Comparison of ENCODE assay signal across 11 cellular contexts in genomic region chr1:115411388-115412063, GRCh38.
DNase-seq lines count a peak whose midpoint lies in the region; ATAC-seq, FAIRE-seq and TF ChIP-seq lines count a peak whose summit lies in the region.
"Had no signal": no experiment of that assay in that cellular context is flagged by ENCODE, and none has a peak within 500 bp of the region (broad histone marks: within the 10 kb centered on the region; RNA-seq: fewer than 3 reads in every experiment).

No MANE protein-coding gene starts in this region.

- POLR2A ChIA-PET in IMR-90 (lab: Charles Lee; ENCODE audit: unreplicated experiment) (no interaction called here), K562 (lab: Yijun Ruan, JAX) (no interaction called here)

- H3K36me3 ChIP-seq in IMR-90 (ENCODE audit: control insufficient read depth, insufficient read depth, low read length) (no peaks in the 10 kb centered on the region), K562 (ENCODE audit: control insufficient read depth, insufficient read depth, low read length) (no peaks in the 10 kb centered on the region), keratinocyte (ENCODE audit: control insufficient read depth in 2 of 2, extremely low read depth in 1 of 2, insufficient read depth in 2 of 2, low read length in 2 of 2) (no peaks in the 10 kb centered on the region)

- H2AK9ac ChIP-seq in IMR-90 (replicated peaks; ENCODE audit: low read depth, low read length, poor library complexity) = no peak overlapping the region

- in situ Hi-C loops in IMR-90 (cut with MboI; ENCODE audit: low sequenced_read_pairs) = no loop called here
- in situ Hi-C loops in K562 (cut with MboI) = no loop called here

- H3K9me3 ChIP-seq in IMR-90 (ENCODE audit: control insufficient read depth, insufficient read depth, low read length) (peaks cover 1% of the 10 kb centered on the region; the same call in 1 of the 2 replicates), K562 (replicated peaks; ENCODE audit: control insufficient read depth, insufficient read depth, low read depth, low read length) (no peaks in the 10 kb centered on the region), keratinocyte (ENCODE audit: control insufficient read depth, low read depth, low read length) (no peaks in the 10 kb centered on the region), H9 (ENCODE audit: control insufficient read depth, low read depth, low read length) (no peaks in the 10 kb centered on the region)

- peaks cover 0 to 1% (median 0%) of the 10 kb centered on the region in 3 experiments; a peak in 1 of 7 replicates for H3K36me3 Mint-ChIP-seq in H9 (ENCODE audit: insufficient read depth in 1 of 3, low read depth in 3 of 3)
- no peaks in the 10 kb centered on the region for H3K36me3 Mint-ChIP-seq in T-helper 2 cell treated with Interferon-gamma antibody and Interleukin-4, amounts not matched to agents 5 μg/mL and 100 μg/mL, for 36 hours (ENCODE audit: low read depth)

- H3K9me3 Mint-ChIP-seq in H9 = peaks cover 0 to 5% of the 10 kb centered on the region in 2 experiments; a peak in 4 of 5 replicates
- H3K9me3 Mint-ChIP-seq in T-helper 2 cell treated with Interferon-gamma antibody and Interleukin-4, amounts not matched to agents 5 μg/mL and 100 μg/mL, for 36 hours = peaks cover 5% of the 10 kb centered on the region

- peaks cover 6% of the 10 kb centered on the region in 2 experiments for H3K4me1 Mint-ChIP-seq in H9
- H3K4me1 Mint-ChIP-seq in T-helper 2 cell treated with Interferon-gamma antibody and Interleukin-4, amounts not matched to agents 5 μg/mL and 100 μg/mL, for 36 hours (ENCODE audit: low read depth) = no peaks in the 10 kb centered on the region
- H3K4me1 Mint-ChIP-seq: central memory CD8-positive, alpha-beta T cell had no signal

- H3K27ac ChIP-seq in IMR-90 (ENCODE audit: insufficient read depth, low read length) = no peak overlapping the region
- no peak overlapping the region for H3K27ac ChIP-seq in K562 (ENCODE audit: extremely low read depth, low read depth, low read length)
- no peak overlapping the region for H3K27ac ChIP-seq in keratinocyte (ENCODE audit: control insufficient read depth, insufficient read depth, low read length)
- H3K27ac ChIP-seq in H9 (ENCODE audit: insufficient read length, low read depth, low read length) = no peak overlapping the region
- H3K27ac ChIP-seq: HL-60 had no signal

- H3K18ac ChIP-seq in IMR-90 (ENCODE audit: low read depth, low read length) (no peak overlapping the region), H9 (ENCODE audit: insufficient read length, low read depth, low read length) (no peak overlapping the region)

- H3K27ac Mint-ChIP-seq in H9 = no peak overlapping the region
- H3K27ac Mint-ChIP-seq in T-helper 2 cell treated with Interferon-gamma antibody and Interleukin-4, amounts not matched to agents 5 μg/mL and 100 μg/mL, for 36 hours = no peak overlapping the region

- no peak overlapping the region for H2BK12ac ChIP-seq in H9 (ENCODE audit: insufficient read length, low read depth, low read length)

- H4K8ac ChIP-seq in IMR-90 (ENCODE audit: low read depth in 2 of 2, low read length in 2 of 2) (no peak overlapping the region), H9 (replicated peaks; ENCODE audit: insufficient read length, low read depth, low read length) (no peak overlapping the region)

- H3K27me3 Mint-ChIP-seq in H9 (ENCODE audit: low read depth) = peaks cover 1% of the 10 kb centered on the region; the same call in 1 of the 2 replicates
- no peaks in the 10 kb centered on the region for H3K27me3 Mint-ChIP-seq in T-helper 2 cell treated with Interferon-gamma antibody and Interleukin-4, amounts not matched to agents 5 μg/mL and 100 μg/mL, for 36 hours (ENCODE audit: low read depth)

- H3K79me2 ChIP-seq in K562 (ENCODE audit: control insufficient read depth, insufficient read depth, low read length) (no peaks in the 10 kb centered on the region), keratinocyte (ENCODE audit: control insufficient read depth, insufficient read depth, low read length) (no peaks in the 10 kb centered on the region), H9 (ENCODE audit: insufficient read depth, low read length) (no peaks in the 10 kb centered on the region)

- H3K79me1 ChIP-seq in IMR-90 (ENCODE audit: low read depth in 1 of 2, low read length in 2 of 2) = no peaks in the 10 kb centered on the region
- H3K79me1 ChIP-seq in H9 (ENCODE audit: insufficient read depth, low read depth, low read length, poor library complexity, severe bottlenecking) = no peaks in the 10 kb centered on the region

- no peak overlapping the region for H2AFZ ChIP-seq in IMR-90 (replicated peaks; ENCODE audit: low read length, poor library complexity)
- no peak overlapping the region for H2AFZ ChIP-seq in K562 (ENCODE audit: low read depth, low read length)
- H2AFZ ChIP-seq in keratinocyte (ENCODE audit: control insufficient read depth, low read length) = no peak overlapping the region
- H2AFZ ChIP-seq in H9 (ENCODE audit: low read length) = no peak overlapping the region

- no CpG with 5 or more reads among the region's 1 CpG for WGBS in IMR-90 (ENCODE audit: extremely low coverage in 2 of 2, insufficient read length in 1 of 2), 2 experiments
- 7% methylated on average over 1 of the region's 1 CpG for WGBS in K562 (ENCODE audit: insufficient coverage, low coverage, missing lambda C conversion rate)
- no CpG with 5 or more reads among the region's 1 CpG for WGBS in H9 (ENCODE audit: extremely low coverage, insufficient read length, low lambda C conversion rate)

- no peak for TF ChIP-seq RAD21 in IMR-90 (IDR thresholded peaks at IDR 0.05; ENCODE audit: low read length)
- no peak for TF ChIP-seq RAD21 in K562 (CRISPR knock-in tag; conservative IDR thresholded peaks at IDR 0.05 in 1 of 2, IDR thresholded peaks at IDR 0.05 in 1 of 2)

- H3K4me1 ChIP-seq in IMR-90 (ENCODE audit: control insufficient read depth, insufficient read depth, low read length) (peaks cover 4% of the 10 kb centered on the region), K562 (replicated peaks in 1 of 2; ENCODE audit: control insufficient read depth in 2 of 2, insufficient read depth in 2 of 2, low read length in 2 of 2) (no peaks in the 10 kb centered on the region), keratinocyte (ENCODE audit: control insufficient read depth, extremely low read depth, insufficient read depth, low read length) (peaks cover 15% of the 10 kb centered on the region), H9 (ENCODE audit: insufficient read depth, low read length) (no peaks in the 10 kb centered on the region)

- TF ChIP-seq EP300 in K562 (IDR thresholded peaks at IDR 0.05; ENCODE audit: low read length) = no peak

- H3K4me2 ChIP-seq in IMR-90 (ENCODE audit: low read depth, low read length) (no peak overlapping the region), K562 (ENCODE audit: insufficient read depth, low read length) (no peak overlapping the region), keratinocyte (ENCODE audit: control insufficient read depth, extremely low read depth, insufficient read depth, low read depth, low read length) (peak overlapping the region; percentile 17), H9 (ENCODE audit: insufficient read depth, insufficient read length, low read length) (no peak overlapping the region)

- FAIRE-seq in K562 (lab: Jason Lieb, UNC) (no peak), keratinocyte (lab: Jason Lieb, UNC) (peak; percentile 87), urothelium cell line (lab: Jason Lieb, UNC) (no peak)

- TF ChIP-seq CTCF in IMR-90 (conservative IDR thresholded peaks at IDR 0.05; ENCODE audit: low read depth, low read length) = no peak
- TF ChIP-seq CTCF in K562 (IDR thresholded peaks at IDR 0.05 in 2 of 3, conservative IDR thresholded peaks at IDR 0.05 in 1 of 3; ENCODE audit: insufficient read depth in 2 of 3, low read depth in 1 of 3, low read length in 3 of 3) = no peak
- no peak for TF ChIP-seq CTCF in keratinocyte (optimal IDR thresholded peaks at IDR 0.05 in 1 of 3, IDR thresholded peaks at IDR 0.05 in 1 of 3, conservative IDR thresholded peaks at IDR 0.05 in 1 of 3; ENCODE audit: extremely low read depth in 1 of 3, insufficient read depth in 2 of 3, low read length in 3 of 3)
- TF ChIP-seq CTCF in H9 (conservative IDR thresholded peaks at IDR 0.05) = no peak

- H3K9me1 ChIP-seq in IMR-90 (ENCODE audit: insufficient read depth, low read length) = 0 out of 2 replicates have a peak, but pooled peaks cover 4% of the 10 kb centered on the region
- H3K9me1 ChIP-seq in K562 (ENCODE audit: control insufficient read depth, insufficient read depth, low read length) = no peaks in the 10 kb centered on the region
- H3K9me1 ChIP-seq in keratinocyte (ENCODE audit: control insufficient read depth, extremely low read depth, insufficient read depth, low read length) = no peaks in the 10 kb centered on the region

- H2BK20ac ChIP-seq in IMR-90 (ENCODE audit: low read depth, low read length) = no peak overlapping the region
- no peak overlapping the region for H2BK20ac ChIP-seq in H9 (ENCODE audit: low read depth, low read length, poor library complexity, severe bottlenecking)

- H3K23ac ChIP-seq in IMR-90 (ENCODE audit: low read depth, low read length) = no peak overlapping the region
- no peak overlapping the region for H3K23ac ChIP-seq in H9 (ENCODE audit: insufficient read length, low read depth, low read length)

- H3K23me2 ChIP-seq in H9 (ENCODE audit: insufficient read length, low read depth, low read length, poor library complexity, severe bottlenecking) = no peaks in the 10 kb centered on the region

- H4K20me1 ChIP-seq in IMR-90 (ENCODE audit: insufficient read depth, low read length) (no peaks in the 10 kb centered on the region), K562 (replicated peaks; ENCODE audit: control insufficient read depth, insufficient read depth, low read length) (no peaks in the 10 kb centered on the region), keratinocyte (ENCODE audit: control insufficient read depth, extremely low read depth, insufficient read depth, low read length) (no peaks in the 10 kb centered on the region), H9 (ENCODE audit: control insufficient read depth, insufficient read depth, insufficient read length) (no peaks in the 10 kb centered on the region)

- H4K5ac ChIP-seq in IMR-90 (ENCODE audit: low read depth, low read length) = no peak overlapping the region
- H4K5ac ChIP-seq in H9 (ENCODE audit: insufficient read length, low read depth, low read length) = no peak overlapping the region

- H2BK15ac ChIP-seq in IMR-90 (ENCODE audit: low read depth, low read length) (no peak overlapping the region), H9 (ENCODE audit: low read depth, low read length) (no peak overlapping the region)

- no peak overlapping the region; the same call in 1 of the 2 replicates for H2AK5ac ChIP-seq in IMR-90 (ENCODE audit: low read depth, low read length)
- no peak overlapping the region for H2AK5ac ChIP-seq in H9 (ENCODE audit: insufficient read length, low read length)

- H3K4me3 ChIP-seq in IMR-90 (ENCODE audit: insufficient read depth, low read depth, low read length) (no peak overlapping the region), K562 (no peak overlapping the region), keratinocyte (ENCODE audit: control insufficient read depth in 2 of 3, extremely low read depth in 1 of 3, insufficient read depth in 2 of 3, low read depth in 1 of 3, low read length in 3 of 3) (no peak overlapping the region)

- H3K4me3 Mint-ChIP-seq in H9 = no peak overlapping the region
- no peak overlapping the region for H3K4me3 Mint-ChIP-seq in T-helper 2 cell treated with Interferon-gamma antibody and Interleukin-4, amounts not matched to agents 5 μg/mL and 100 μg/mL, for 36 hours
- H3K4me3 Mint-ChIP-seq: central memory CD8-positive, alpha-beta T cell had no signal

- H2BK120ac ChIP-seq in IMR-90 (ENCODE audit: low read depth, low read length) (no peak overlapping the region), H9 (ENCODE audit: low read depth, low read length, poor library complexity, severe bottlenecking) (no peak overlapping the region)

- no peak overlapping the region for H3K56ac ChIP-seq in IMR-90 (ENCODE audit: extremely low read depth, insufficient read depth, low read length)
- H3K56ac ChIP-seq in H9 (ENCODE audit: insufficient read length, low read depth, low read length) = no peak overlapping the region

- no TSS peak for BruUV-seq in IMR-90 (replicated peaks; lab: Mats Ljungman, UMichigan)
- BruUV-seq in K562 (replicated peaks; lab: Mats Ljungman, UMichigan) = no TSS peak

- DNase-seq in DMS53 (lab: John Stamatoyannopoulos, UW) (peak; percentile 58), IMR-90 (peak; percentile 69), K562 (ENCODE audit: extremely low read depth in 1 of 4, low spot score in 3 of 4) (no peak), keratinocyte (ENCODE audit: low read depth, low spot score) (peak; percentile 67), H9 (no peak), urothelium cell line (ENCODE audit: low spot score) (no peak)
- DNase-seq in T-helper 2 cell treated with Interferon-gamma antibody and Interleukin-4, amounts not matched to agents 5 μg/mL and 100 μg/mL, for 36 hours (ENCODE audit: low spot score) = no peak
- DNase-seq: NCI-H187 treated with DMSO at 0.1 percent for 48 hours had no signal

- no peaks in the 10 kb centered on the region for H3K27me3 ChIP-seq in IMR-90 (ENCODE audit: control insufficient read depth, insufficient read depth, low read length)
- no peaks in the 10 kb centered on the region; a peak in 1 of 5 replicates for H3K27me3 ChIP-seq in K562 (ENCODE audit: control insufficient read depth in 2 of 2, insufficient read depth in 2 of 2, low read length in 2 of 2)
- H3K27me3 ChIP-seq in keratinocyte (ENCODE audit: control insufficient read depth, extremely low read depth, insufficient read depth, low read length) = no peaks in the 10 kb centered on the region
- H3K27me3 ChIP-seq in H9 (ENCODE audit: insufficient read depth, low read length) = no peaks in the 10 kb centered on the region

- peak; percentile 29 for ATAC-seq in IMR-90 (ENCODE audit: low read depth)
- no peak for ATAC-seq in K562
- ATAC-seq in GM21423 (IDR thresholded peaks at IDR 0.05; ENCODE audit: unreplicated experiment) = no peak

- no peak overlapping the region for H3T11ph ChIP-seq in H9 (ENCODE audit: low read length)

- TF ChIP-seq POLR2A in IMR-90 (IDR thresholded peaks at IDR 0.05; ENCODE audit: low read depth, low read length) = no peak
- TF ChIP-seq POLR2A in K562 (conservative IDR thresholded peaks at IDR 0.05) = no peak

- intact Hi-C loops in IMR-90 (cut with micrococcal nuclease) (no loop called here), K562 (cut with micrococcal nuclease) (no loop called here)

- CTCF ChIA-PET in IMR-90 (lab: Yijun Ruan, JAX) = no interaction called here
- CTCF ChIA-PET in K562 (lab: Yijun Ruan, JAX; ENCODE audit: low intra/inter-chr PET ratio) = no interaction called here

- H4K91ac ChIP-seq in IMR-90 (ENCODE audit: insufficient read depth, low read depth, low read length) (no peak overlapping the region), H9 (ENCODE audit: insufficient read length, low read depth, low read length) (no peak overlapping the region)

- H3K14ac ChIP-seq in IMR-90 (replicated peaks; ENCODE audit: low read depth, low read length) = no peak overlapping the region
- no peak overlapping the region for H3K14ac ChIP-seq in H9 (ENCODE audit: insufficient read depth, low read length)

- no peak overlapping the region for H2BK5ac ChIP-seq in IMR-90 (ENCODE audit: low read depth, low read length, poor library complexity, severe bottlenecking)
- H2BK5ac ChIP-seq in H9 (ENCODE audit: insufficient read length, low read length) = no peak overlapping the region

- H3K4ac ChIP-seq in IMR-90 (ENCODE audit: low read depth, low read length) (no peak overlapping the region), H9 (ENCODE audit: low read depth, low read length) (no peak overlapping the region)

- dilution Hi-C loops in IMR-90 (cut with HindIII; ENCODE audit: low sequenced_read_pairs, unreplicated experiment) (no loop called here), keratinocyte (cut with MboI; ENCODE audit: extremely low pct_ligation_motif_present, low sequenced_read_pairs) (no loop called here)

- H3K9ac ChIP-seq in IMR-90 (ENCODE audit: low read depth, low read length) = no peak overlapping the region
- H3K9ac ChIP-seq in K562 (ENCODE audit: insufficient read depth in 1 of 2, low read depth in 2 of 2, low read length in 2 of 2) = no peak overlapping the region
- H3K9ac ChIP-seq in keratinocyte (ENCODE audit: control insufficient read depth, extremely low read depth, insufficient read depth, low read length) = no peak overlapping the region
- H3K9ac ChIP-seq in H9 (ENCODE audit: extremely low read depth, insufficient read length, low read length) = no peak overlapping the region

Comparison
In these comparisons a context has a peak if more than half of its experiments do, and no peak if none do; other contexts are left out.
1. DNase-seq: peak in DMS53 (single experiment), IMR-90 (single experiment) and keratinocyte (single experiment); none in K562 (0 of 4), H9 (single experiment), urothelium cell line (single experiment) and T-helper 2 cell treated with Interferon-gamma antibody and Interleukin-4, amounts not matched to agents 5 μg/mL and 100 μg/mL, for 36 hours (single experiment).